In the genomic region with DNA sequence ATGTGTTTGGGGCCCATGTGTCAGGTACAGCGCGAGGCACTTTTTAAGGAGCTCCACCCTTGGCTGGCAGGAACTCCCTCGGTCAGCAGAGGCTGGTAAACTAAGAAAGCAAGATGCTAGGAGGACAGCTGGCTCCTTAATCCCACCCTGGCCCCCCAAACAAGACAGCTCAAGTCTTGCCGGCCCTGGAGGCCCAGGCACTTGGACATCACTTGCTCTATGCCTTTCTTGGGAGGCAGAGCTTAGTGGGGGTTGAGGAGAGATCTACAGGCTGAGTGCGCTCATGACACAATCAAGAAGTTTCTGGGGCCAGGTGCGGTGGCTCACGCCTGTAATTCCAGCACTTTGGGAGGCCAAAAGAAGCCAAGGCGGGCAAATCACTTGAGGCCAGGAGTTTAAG, we compare ENCODE assay signal across 15 cellular contexts.
DNase-seq lines count a peak whose midpoint lies in the region; ATAC-seq, FAIRE-seq and TF ChIP-seq lines count a peak whose summit lies in the region.
"Had no signal": no experiment of that assay in that cellular context is flagged by ENCODE, and none has a peak within 500 bp of the region (broad histone marks: within the 10 kb centered on the region; RNA-seq: fewer than 3 reads in every experiment).

No MANE protein-coding gene starts in this region.

- no peak for DNase-seq in activated T-cell treated with anti-CD3 and anti-CD28 coated beads, Interleukin-2, amount 50 U/mL, for 72 hours
- no peak for DNase-seq in activated T-cell treated with anti-CD3 and anti-CD28 coated beads for 4 hours
- no peak for DNase-seq in activated T-helper 1 cell treated with anti-CD3 and anti-CD28 coated beads, Interleukin-12 subunit alpha, Interleukin-12 subunit beta, Interleukin-2, Interleukin-4 antibody, amounts not matched to agents 30 ng/mL and 10 ng/mL and 1 ng/mL, durations not matched to agents 14 hours and 24 hours and 36 hours (ENCODE audit: low spot score)
- DNase-seq in keratinocyte (ENCODE audit: low read depth, low spot score) = no peak
- no peak for DNase-seq in GM12891 (ENCODE audit: insufficient read length, low spot score)
- no peak for DNase-seq in NCI-H187 treated with DMSO at 0.1 percent for 48 hours (lab: John Stamatoyannopoulos, UW)
- DNase-seq: ACHN, HFFc6, NCI-H1105, NCI-H345, SW 1271, thyroid gland had no signal

- no peak for TF ChIP-seq POLR2A in GM12891 (IDR thresholded peaks at IDR 0.05; ENCODE audit: low read depth, low read length)

- H3K9me1 ChIP-seq in keratinocyte (ENCODE audit: control insufficient read depth, extremely low read depth, insufficient read depth, low read length) = no peaks in the 10 kb centered on the region

- H3K4me3 ChIP-seq in keratinocyte (ENCODE audit: control insufficient read depth in 2 of 3, extremely low read depth in 1 of 3, insufficient read depth in 2 of 3, low read depth in 1 of 3, low read length in 3 of 3) = peak overlapping the region in 1 of 3 experiments; percentile 22
- no peak overlapping the region for H3K4me3 ChIP-seq in subcutaneous abdominal adipose tissue (ENCODE audit: low read depth in 1 of 5, low read length in 5 of 5)
- H3K4me3 ChIP-seq: thyroid gland had no signal

- peaks cover 4 to 13% of the 10 kb centered on the region in 2 donors for H3K36me3 Mint-ChIP-seq in activated T-cell treated with anti-CD3 and anti-CD28 coated beads, Interleukin-2, amount 50 U/mL, for 72 hours (ENCODE audit: insufficient read depth in 2 of 2)
- peaks cover 27% of the 10 kb centered on the region for H3K36me3 Mint-ChIP-seq in activated T-helper 1 cell treated with anti-CD3 and anti-CD28 coated beads, Interleukin-12 subunit alpha, Interleukin-12 subunit beta, Interleukin-2, Interleukin-4 antibody, amounts not matched to agents 30 ng/mL and 10 ng/mL and 1 ng/mL, durations not matched to agents 14 hours and 24 hours and 36 hours (ENCODE audit: low read depth)

- H3K36me3 ChIP-seq in keratinocyte (ENCODE audit: control insufficient read depth in 2 of 2, extremely low read depth in 1 of 2, insufficient read depth in 2 of 2, low read length in 2 of 2) (peaks cover 14 to 16% of the 10 kb centered on the region in 2 experiments), subcutaneous abdominal adipose tissue (ENCODE audit: control insufficient read depth in 5 of 5, insufficient read depth in 5 of 5, low read length in 5 of 5) (peaks cover 0 to 6% (median 0%) of the 10 kb centered on the region in 5 donors)
- H3K36me3 ChIP-seq: thyroid gland had no signal

- H3K9me3 Mint-ChIP-seq in activated T-cell treated with anti-CD3 and anti-CD28 coated beads, Interleukin-2, amount 50 U/mL, for 72 hours = no peaks in the 10 kb centered on the region
- H3K9me3 Mint-ChIP-seq in activated T-helper 1 cell treated with anti-CD3 and anti-CD28 coated beads, Interleukin-12 subunit alpha, Interleukin-12 subunit beta, Interleukin-2, Interleukin-4 antibody, amounts not matched to agents 30 ng/mL and 10 ng/mL and 1 ng/mL, durations not matched to agents 14 hours and 24 hours and 36 hours = no peaks in the 10 kb centered on the region
- H3K9me3 Mint-ChIP-seq: HFFc6, neural crest cell had no signal

- peak overlapping the region; percentile 58 for H3K9ac ChIP-seq in keratinocyte (ENCODE audit: control insufficient read depth, extremely low read depth, insufficient read depth, low read length)
- H3K9ac ChIP-seq in subcutaneous abdominal adipose tissue (ENCODE audit: low read length in 5 of 5) = no peak overlapping the region

- ATAC-seq in activated T-cell treated with anti-CD3 and anti-CD28 coated beads, Interleukin-2, amount 50 U/mL, for 72 hours (replicated peaks in 1 of 2) = no peak
- ATAC-seq in HG02973 (IDR thresholded peaks at IDR 0.05; ENCODE audit: unreplicated experiment) = no peak

- no peaks in the 10 kb centered on the region for H3K27me3 Mint-ChIP-seq in activated T-cell treated with anti-CD3 and anti-CD28 coated beads, Interleukin-2, amount 50 U/mL, for 72 hours (ENCODE audit: low read depth)
- no peaks in the 10 kb centered on the region for H3K27me3 Mint-ChIP-seq in activated T-helper 1 cell treated with anti-CD3 and anti-CD28 coated beads, Interleukin-12 subunit alpha, Interleukin-12 subunit beta, Interleukin-2, Interleukin-4 antibody, amounts not matched to agents 30 ng/mL and 10 ng/mL and 1 ng/mL, durations not matched to agents 14 hours and 24 hours and 36 hours (ENCODE audit: insufficient read depth)

- H3K4me1 ChIP-seq in keratinocyte (ENCODE audit: control insufficient read depth, extremely low read depth, insufficient read depth, low read length) (peaks cover 34% of the 10 kb centered on the region), subcutaneous abdominal adipose tissue (ENCODE audit: control insufficient read depth in 5 of 5, insufficient read depth in 5 of 5, low read length in 5 of 5) (peaks cover 13 to 54% (median 50%) of the 10 kb centered on the region in 5 donors)

- peak overlapping the region; percentile 68 for H3K27ac ChIP-seq in keratinocyte (ENCODE audit: control insufficient read depth, insufficient read depth, low read length)
- H3K27ac ChIP-seq in subcutaneous abdominal adipose tissue (ENCODE audit: low read depth, low read length) = peak overlapping the region; percentile 87

- peak overlapping the region; percentile 63 for H3K4me2 ChIP-seq in keratinocyte (ENCODE audit: control insufficient read depth, extremely low read depth, insufficient read depth, low read depth, low read length)

- H3K79me2 ChIP-seq in keratinocyte (ENCODE audit: control insufficient read depth, insufficient read depth, low read length) = peaks cover 85% of the 10 kb centered on the region

- intact Hi-C loops in activated T-helper 1 cell treated with anti-CD3 and anti-CD28 coated beads, Interleukin-12 subunit alpha, Interleukin-12 subunit beta, Interleukin-2, Interleukin-4 antibody, amounts not matched to agents 30 ng/mL and 10 ng/mL and 1 ng/mL, durations not matched to agents 14 hours and 24 hours and 36 hours (cut with micrococcal nuclease) = loop anchor here (1.0 kb wide), 3 partner anchors 8 to 34 kb away; no protein-coding TSS in a partner anchor

- no peak overlapping the region for H2AFZ ChIP-seq in keratinocyte (ENCODE audit: control insufficient read depth, low read length)

- H3K27me3 ChIP-seq in keratinocyte (ENCODE audit: control insufficient read depth, extremely low read depth, insufficient read depth, low read length) (no peaks in the 10 kb centered on the region), subcutaneous abdominal adipose tissue (ENCODE audit: control insufficient read depth in 5 of 5, insufficient read depth in 4 of 5, low read length in 5 of 5) (no peaks in the 10 kb centered on the region)
- H3K27me3 ChIP-seq: thyroid gland had no signal

- FAIRE-seq in keratinocyte (lab: Jason Lieb, UNC) (no peak), GM12891 (lab: Jason Lieb, UNC) (no peak)

- H3K9me3 ChIP-seq in keratinocyte (ENCODE audit: control insufficient read depth, low read depth, low read length) (no peaks in the 10 kb centered on the region), subcutaneous abdominal adipose tissue (ENCODE audit: control insufficient read depth in 5 of 5, low read length in 5 of 5) (no peaks in the 10 kb centered on the region)
- H3K9me3 ChIP-seq: thyroid gland had no signal

- H3K27ac Mint-ChIP-seq in activated T-cell treated with anti-CD3 and anti-CD28 coated beads, Interleukin-2, amount 50 U/mL, for 72 hours = peak overlapping the region; percentile 58
- peak overlapping the region; percentile 96 for H3K27ac Mint-ChIP-seq in activated T-helper 1 cell treated with anti-CD3 and anti-CD28 coated beads, Interleukin-12 subunit alpha, Interleukin-12 subunit beta, Interleukin-2, Interleukin-4 antibody, amounts not matched to agents 30 ng/mL and 10 ng/mL and 1 ng/mL, durations not matched to agents 14 hours and 24 hours and 36 hours
- H3K27ac Mint-ChIP-seq: HFFc6 had no signal

- peak overlapping the region; percentile 84 for H3K4me3 Mint-ChIP-seq in activated T-cell treated with anti-CD3 and anti-CD28 coated beads, Interleukin-2, amount 50 U/mL, for 72 hours
- peak overlapping the region; percentile 81 for H3K4me3 Mint-ChIP-seq in activated T-helper 1 cell treated with anti-CD3 and anti-CD28 coated beads, Interleukin-12 subunit alpha, Interleukin-12 subunit beta, Interleukin-2, Interleukin-4 antibody, amounts not matched to agents 30 ng/mL and 10 ng/mL and 1 ng/mL, durations not matched to agents 14 hours and 24 hours and 36 hours
- H3K4me3 Mint-ChIP-seq: HFFc6, neural crest cell had no signal

- H4K20me1 ChIP-seq in keratinocyte (ENCODE audit: control insufficient read depth, extremely low read depth, insufficient read depth, low read length) = no peaks in the 10 kb centered on the region

- TF ChIP-seq CTCF in keratinocyte (optimal IDR thresholded peaks at IDR 0.05 in 1 of 3, IDR thresholded peaks at IDR 0.05 in 1 of 3, conservative IDR thresholded peaks at IDR 0.05 in 1 of 3; ENCODE audit: extremely low read depth in 1 of 3, insufficient read depth in 2 of 3, low read length in 3 of 3) = no peak

- H3K4me1 Mint-ChIP-seq in activated T-cell treated with anti-CD3 and anti-CD28 coated beads, Interleukin-2, amount 50 U/mL, for 72 hours (ENCODE audit: low read depth) = peaks cover 96% of the 10 kb centered on the region
- H3K4me1 Mint-ChIP-seq in activated T-helper 1 cell treated with anti-CD3 and anti-CD28 coated beads, Interleukin-12 subunit alpha, Interleukin-12 subunit beta, Interleukin-2, Interleukin-4 antibody, amounts not matched to agents 30 ng/mL and 10 ng/mL and 1 ng/mL, durations not matched to agents 14 hours and 24 hours and 36 hours (ENCODE audit: low read depth) = peaks cover 98% of the 10 kb centered on the region

- dilution Hi-C loops in keratinocyte (cut with MboI; ENCODE audit: extremely low pct_ligation_motif_present, low sequenced_read_pairs) = no loop called here

TF ChIP-seq in GM12891, 5 proteins besides CTCF, POLR2A, EP300 and RAD21:
- no peak for TF ChIP-seq POU2F2 (IDR thresholded peaks at IDR 0.05; ENCODE audit: low read depth, low read length)
TF ChIP-seq in GM12891: peak in this region for 0.
